Comparison of ENCODE assay signal across 14 cellular contexts in genomic region chr10:114477285-114477684, GRCh38.
DNase-seq lines count a peak whose midpoint lies in the region; ATAC-seq and TF ChIP-seq lines count a peak whose summit lies in the region.
"Had no signal": no experiment of that assay in that cellular context is flagged by ENCODE, and none has a peak within 500 bp of the region (broad histone marks: within the 10 kb centered on the region; RNA-seq: fewer than 3 reads in every experiment).

No MANE protein-coding gene starts in this region.

- no peak overlapping the region for H4K91ac ChIP-seq in trophoblast cell (ENCODE audit: low read depth, low read length)

- no peaks in the 10 kb centered on the region for H3K79me2 ChIP-seq in ACC112 (ENCODE audit: control insufficient read depth, insufficient read depth, low read length, unreplicated experiment)
- no peaks in the 10 kb centered on the region for H3K79me2 ChIP-seq in trophoblast cell (ENCODE audit: control insufficient read depth, insufficient read depth, low read length, poor library complexity)

- H3K9ac ChIP-seq in trophoblast cell (ENCODE audit: low read length) = no peak overlapping the region

- H2BK120ac ChIP-seq in trophoblast cell (ENCODE audit: insufficient read depth, low read length, poor library complexity) = no peak overlapping the region

- H3K36me3 ChIP-seq in ACC112 (ENCODE audit: insufficient read depth, low read length) (no peaks in the 10 kb centered on the region), trophoblast cell (ENCODE audit: control insufficient read depth in 1 of 2, insufficient read depth in 2 of 2, low read length in 2 of 2) (no peaks in the 10 kb centered on the region)
- H3K36me3 ChIP-seq: Peyer's patch had no signal

- H3K9me3 ChIP-seq in trophoblast cell (ENCODE audit: insufficient read depth, low read depth, low read length) = no peaks in the 10 kb centered on the region
- H3K9me3 ChIP-seq: Peyer's patch had no signal

- H2AK5ac ChIP-seq in trophoblast cell (ENCODE audit: low read length) = no peak overlapping the region

- intact Hi-C loops in sciatic nerve (cut with DNase I) = loop anchor here (10.0 kb wide), 1 partner anchor 68 kb away; no protein-coding TSS in a partner anchor

- whole genome bisulfite sequencing in trophoblast cell (ENCODE audit: extremely low coverage, insufficient coverage, insufficient read length) = no CpG with 5 or more reads among the region's 7 CpGs

- peak; percentile 95 for ATAC-seq in sciatic nerve
- no peak for ATAC-seq in GM21526 (IDR thresholded peaks at IDR 0.05; ENCODE audit: low FRiP score, unreplicated experiment)
- ATAC-seq in GM21529 (IDR thresholded peaks at IDR 0.05; ENCODE audit: unreplicated experiment) = no peak

- no peak overlapping the region for H3K23ac ChIP-seq in trophoblast cell (ENCODE audit: low read length)

- H2AFZ ChIP-seq in ACC112 (ENCODE audit: low read length, unreplicated experiment) (no peak overlapping the region), trophoblast cell (ENCODE audit: insufficient read depth, low read length, poor library complexity) (no peak overlapping the region)

- peak overlapping the region; percentile 46; the same call in 1 of the 2 replicates for H3K27ac ChIP-seq in ACC112 (ENCODE audit: low read depth, low read length)
- H3K27ac ChIP-seq in trophoblast cell (ENCODE audit: low read depth, low read length) = no peak overlapping the region

- no peaks in the 10 kb centered on the region for H3K27me3 ChIP-seq in ACC112 (ENCODE audit: insufficient read depth, low read length)
- no peaks in the 10 kb centered on the region for H3K27me3 ChIP-seq in trophoblast cell (ENCODE audit: insufficient read depth, low read length)
- H3K27me3 ChIP-seq: Peyer's patch had no signal

- no peak overlapping the region for H3K14ac ChIP-seq in trophoblast cell (ENCODE audit: low read length)

- peak; percentile 36 for DNase-seq in LHCN-M2 (ENCODE audit: low read depth)
- DNase-seq in fibroblast of villous mesenchyme (ENCODE audit: low read depth) = peak; percentile 65
- peak; percentile 64 for DNase-seq in sciatic nerve (ENCODE audit: low spot score)
- DNase-seq in hepatic stellate cell (ENCODE audit: low spot score) = no peak
- DNase-seq in trophoblast cell = no peak
- DNase-seq: activated CD4-positive, alpha-beta T cell treated with anti-CD3 and anti-CD28 coated beads, Interleukin-2, amount 50 U/mL, for 1 hour; DMS153; IMR-90; NCI-H1105 treated with DMSO at 0.1 percent for 48 hours; NCI-H446; Peyer's patch had no signal

- H3K4me2 ChIP-seq in trophoblast cell (ENCODE audit: low read length) = no peak overlapping the region

- TF ChIP-seq CTCF in fibroblast of villous mesenchyme (IDR thresholded peaks at IDR 0.05; ENCODE audit: insufficient read depth, low read depth, low read length) = no peak

- no peak overlapping the region for H3K4ac ChIP-seq in trophoblast cell (ENCODE audit: low read depth, low read length)

- H4K12ac ChIP-seq in trophoblast cell (ENCODE audit: low read depth, low read length) = no peak overlapping the region

- H3K79me1 ChIP-seq in trophoblast cell (ENCODE audit: low read length) = no peaks in the 10 kb centered on the region

- H2BK5ac ChIP-seq in trophoblast cell (ENCODE audit: low read depth, low read length, poor library complexity) = no peak overlapping the region

- H3K18ac ChIP-seq in trophoblast cell (ENCODE audit: low read length) = no peak overlapping the region

- H3K4me1 ChIP-seq in ACC112 (ENCODE audit: control insufficient read depth, insufficient read depth, low read length, unreplicated experiment) (peaks cover 9% of the 10 kb centered on the region), trophoblast cell (ENCODE audit: control insufficient read depth in 1 of 2, insufficient read depth in 2 of 2, low read length in 2 of 2) (no peaks in the 10 kb centered on the region)

- H2BK12ac ChIP-seq in trophoblast cell (ENCODE audit: low read length) = no peak overlapping the region

- H3K4me3 ChIP-seq in ACC112 (ENCODE audit: low read depth, low read length) (no peak overlapping the region), fibroblast of villous mesenchyme (ENCODE audit: low read depth, low read length) (no peak overlapping the region), trophoblast cell (ENCODE audit: low read depth, low read length) (no peak overlapping the region)
- H3K4me3 ChIP-seq: Peyer's patch had no signal

- H4K8ac ChIP-seq in trophoblast cell (ENCODE audit: low read depth, low read length) = no peak overlapping the region

Comparison
In these comparisons a context has a peak if more than half of its experiments do, and no peak if none do; other contexts are left out.
1. DNase-seq: peak in LHCN-M2 (single experiment), fibroblast of villous mesenchyme (single experiment) and sciatic nerve (single experiment); none in hepatic stellate cell (single experiment) and trophoblast cell (0 of 2).